In the genomic region with DNA sequence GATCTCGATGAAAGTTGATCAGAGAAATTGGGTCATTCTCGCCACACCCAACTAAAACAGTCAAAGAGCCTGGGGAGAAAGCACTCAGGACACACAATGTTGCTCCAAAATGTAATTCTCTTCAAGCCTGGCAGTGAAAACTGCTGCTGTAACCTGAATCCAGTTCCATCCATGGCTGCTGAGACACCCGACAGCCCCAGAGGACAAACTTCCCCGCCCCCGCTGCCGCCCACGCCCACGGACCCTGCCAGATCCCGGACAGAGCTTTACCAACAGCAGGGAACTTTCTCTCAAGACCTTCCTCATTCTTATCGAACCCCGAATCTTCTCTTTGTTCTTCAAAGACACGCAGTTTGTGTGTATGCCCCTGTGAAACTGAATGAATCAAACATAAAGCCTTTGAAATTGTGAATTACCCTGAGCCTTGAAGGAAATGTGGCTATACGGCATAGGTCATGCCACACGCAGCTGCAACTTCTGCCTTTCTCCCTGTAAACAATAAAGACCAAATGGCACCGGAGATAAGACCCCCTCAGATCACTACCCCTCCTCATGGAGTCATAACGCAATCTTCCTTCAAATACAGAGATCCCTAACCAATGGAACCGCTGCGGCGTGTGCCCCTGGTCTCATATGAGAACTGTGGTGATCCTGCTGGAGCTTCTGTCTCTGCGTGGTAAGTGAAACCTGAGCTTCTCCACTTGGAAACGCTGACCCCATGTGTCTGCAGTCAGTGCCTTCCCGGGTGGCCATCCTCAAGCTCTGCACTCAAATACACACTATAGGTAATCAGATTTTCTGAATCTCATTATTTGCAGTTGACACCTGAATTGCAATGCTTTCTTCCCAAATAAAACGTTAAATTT, we compare ENCODE assay signal across 8 cellular contexts. TPM values are rescaled to one million over a fixed set of nuclear protein-coding genes. Genes with fewer than 3 reads are reported as not detected.
DNase-seq lines count a peak whose midpoint lies in the region; ATAC-seq lines count a peak whose summit lies in the region.

No MANE protein-coding gene starts in this region.

- no peak for DNase-seq in T-helper 1 cell
- peak; percentile 21 for DNase-seq in SK-N-DZ (ENCODE audit: low spot score)
- no peak for DNase-seq in activated gamma-delta T cell (lab: John Stamatoyannopoulos, UW)

- H3K4me1 Mint-ChIP-seq in T-helper 1 cell treated with Interleukin-12 subunit alpha and Interleukin-12 subunit beta and Interleukin-4 antibody, amounts not matched to agents 30 μg/mL and 1 μg/mL, for 36 hours (ENCODE audit: low read depth) = peaks cover 16% of the 10 kb centered on the region
- peaks cover 35% of the 10 kb centered on the region for H3K4me1 Mint-ChIP-seq in dendritic cell treated with granulocyte-macrophage colony-stimulating factor and Interleukin-4, amounts not matched to agents 40 ng/mL and 50 ng/mL, for 4 days (ENCODE audit: low read depth)

- no peaks in the 10 kb centered on the region for H3K36me3 ChIP-seq in muscle layer of colon (ENCODE audit: insufficient read depth, low read length)

- peaks cover 2% of the 10 kb centered on the region for H3K36me3 Mint-ChIP-seq in T-helper 1 cell treated with Interleukin-12 subunit alpha and Interleukin-12 subunit beta and Interleukin-4 antibody, amounts not matched to agents 30 μg/mL and 1 μg/mL, for 36 hours (ENCODE audit: low read depth)
- peaks cover 5% of the 10 kb centered on the region for H3K36me3 Mint-ChIP-seq in dendritic cell treated with granulocyte-macrophage colony-stimulating factor and Interleukin-4, amounts not matched to agents 40 ng/mL and 50 ng/mL, for 4 days (ENCODE audit: low read depth)

- ATAC-seq in HG03457 (IDR thresholded peaks at IDR 0.05; ENCODE audit: unreplicated experiment) (no peak), GM21825 (IDR thresholded peaks at IDR 0.05; ENCODE audit: unreplicated experiment) (no peak)

- no peak overlapping the region for H3K27ac Mint-ChIP-seq in T-helper 1 cell treated with Interleukin-12 subunit alpha and Interleukin-12 subunit beta and Interleukin-4 antibody, amounts not matched to agents 30 μg/mL and 1 μg/mL, for 36 hours
- peak overlapping the region; percentile 69 for H3K27ac Mint-ChIP-seq in dendritic cell treated with granulocyte-macrophage colony-stimulating factor and Interleukin-4, amounts not matched to agents 40 ng/mL and 50 ng/mL, for 4 days

- peak overlapping the region; percentile 29 to 52 for H3K4me3 ChIP-seq in muscle layer of colon (ENCODE audit: low read depth in 1 of 2, low read length in 2 of 2)

- H3K4me1 ChIP-seq in muscle layer of colon (ENCODE audit: insufficient read depth, low read length) = peaks cover 6% of the 10 kb centered on the region

- no peaks in the 10 kb centered on the region for H3K9me3 ChIP-seq in muscle layer of colon (ENCODE audit: low read length)

- no peak overlapping the region for H3K9ac ChIP-seq in muscle layer of colon (ENCODE audit: low read length)

- H3K27ac ChIP-seq in muscle layer of colon (ENCODE audit: low read depth, low read length) = no peak overlapping the region

- peaks cover 69% of the 10 kb centered on the region for H3K27me3 Mint-ChIP-seq in T-helper 1 cell treated with Interleukin-12 subunit alpha and Interleukin-12 subunit beta and Interleukin-4 antibody, amounts not matched to agents 30 μg/mL and 1 μg/mL, for 36 hours (ENCODE audit: low read depth)
- peaks cover 87% of the 10 kb centered on the region for H3K27me3 Mint-ChIP-seq in dendritic cell treated with granulocyte-macrophage colony-stimulating factor and Interleukin-4, amounts not matched to agents 40 ng/mL and 50 ng/mL, for 4 days

- intact Hi-C loops in dendritic cell treated with granulocyte-macrophage colony-stimulating factor and Interleukin-4, amounts not matched to agents 40 ng/mL and 50 ng/mL, for 4 days (cut with micrococcal nuclease) = loop anchor here (10.0 kb wide), 1 partner anchor 137 kb away; a partner anchor contains a TSS

- H3K27me3 ChIP-seq in muscle layer of colon (ENCODE audit: control insufficient read depth in 1 of 2, insufficient read depth in 2 of 2, low read length in 2 of 2) = no peaks in the 10 kb centered on the region

- H3K9me3 Mint-ChIP-seq in T-helper 1 cell treated with Interleukin-12 subunit alpha and Interleukin-12 subunit beta and Interleukin-4 antibody, amounts not matched to agents 30 μg/mL and 1 μg/mL, for 36 hours = no peaks in the 10 kb centered on the region
- peaks cover 9% of the 10 kb centered on the region for H3K9me3 Mint-ChIP-seq in dendritic cell treated with granulocyte-macrophage colony-stimulating factor and Interleukin-4, amounts not matched to agents 40 ng/mL and 50 ng/mL, for 4 days

- peak overlapping the region; percentile 45 for H3K4me3 Mint-ChIP-seq in T-helper 1 cell treated with Interleukin-12 subunit alpha and Interleukin-12 subunit beta and Interleukin-4 antibody, amounts not matched to agents 30 μg/mL and 1 μg/mL, for 36 hours
- H3K4me3 Mint-ChIP-seq in dendritic cell treated with granulocyte-macrophage colony-stimulating factor and Interleukin-4, amounts not matched to agents 40 ng/mL and 50 ng/mL, for 4 days = peak overlapping the region; percentile 66

RNA-seq across cellular contexts. Expression of a gene that starts 4.8 kb away (rescaled TPM):
- 68.3 and 74.7 TPM in 2 replicates for polyA plus RNA-seq in SK-N-DZ (2014; cell fraction: cytosol; rRNA removed)
- 32.7 and 37.4 TPM in 2 replicates for polyA plus RNA-seq in SK-N-DZ (2014; cell fraction: nucleus; rRNA removed)
